15 cellular contexts compared by ENCODE assay signal in genomic region chr5:31981361-31981955, GRCh38.
A peak's percentile ranks its signal among the peaks of the same experiment; 100 is the strongest.
DNase-seq lines count a peak whose midpoint lies in the region; ATAC-seq and TF ChIP-seq lines count a peak whose summit lies in the region.
"Had no signal": no experiment of that assay in that cellular context is flagged by ENCODE, and none has a peak within 500 bp of the region (broad histone marks: within the 10 kb centered on the region; RNA-seq: fewer than 3 reads in every experiment).

No MANE protein-coding gene starts in this region.

- H3K27me3 ChIP-seq in right cardiac atrium (ENCODE audit: control insufficient read depth, insufficient read depth) (no peaks in the 10 kb centered on the region), right atrium auricular region (no peaks in the 10 kb centered on the region), foreskin keratinocyte (no peaks in the 10 kb centered on the region), neuronal stem cell (ENCODE audit: control insufficient read depth in 3 of 3, insufficient read depth in 3 of 3, low read depth in 1 of 3, low read length in 3 of 3) (no peaks in the 10 kb centered on the region), endodermal cell (ENCODE audit: control insufficient read depth, insufficient read depth, low read length, poor library complexity, severe bottlenecking) (no peaks in the 10 kb centered on the region)

- intact Hi-C loops in right cardiac atrium (cut with DNase I) = no loop called here

- H3K27me3 Mint-ChIP-seq in endodermal cell (ENCODE audit: insufficient read depth) = no peaks in the 10 kb centered on the region
- H3K27me3 Mint-ChIP-seq: CD4-positive, alpha-beta T cell had no signal

- no peak overlapping the region for H3K27ac Mint-ChIP-seq in endodermal cell
- H3K27ac Mint-ChIP-seq: B cell; CD4-positive, alpha-beta T cell had no signal

- H3K36me3 ChIP-seq in right atrium auricular region = no peaks in the 10 kb centered on the region
- H3K36me3 ChIP-seq in neuronal stem cell (replicated peaks in 1 of 2; ENCODE audit: control insufficient read depth in 2 of 2, insufficient read depth in 2 of 2, low read length in 2 of 2) = no peaks in the 10 kb centered on the region
- H3K36me3 ChIP-seq in endodermal cell (ENCODE audit: control insufficient read depth, insufficient read depth, low read length) = no peaks in the 10 kb centered on the region

- H3K23ac ChIP-seq in neuronal stem cell (ENCODE audit: low read depth, low read length, poor library complexity) = no peak overlapping the region

- H2AFZ ChIP-seq in neuronal stem cell (ENCODE audit: low read length) = peak overlapping the region; percentile 45

- no peak overlapping the region for H3K4ac ChIP-seq in neuronal stem cell (ENCODE audit: low read length)

- H3K4me3 Mint-ChIP-seq in endodermal cell = no peak overlapping the region
- H3K4me3 Mint-ChIP-seq: B cell; CD4-positive, alpha-beta T cell had no signal

- DNase-seq in right cardiac atrium (no peak), right atrium auricular region (ENCODE audit: low spot score) (no peak), SW480 (ENCODE audit: low spot score) (peak; percentile 67), foreskin keratinocyte (no peak), neuronal stem cell (ENCODE audit: low spot score) (no peak), endodermal cell (no peak), Ammon's horn (ENCODE audit: low spot score) (no peak)
- DNase-seq: ACHN; C1 segment of cervical spinal cord; CD4-positive, alpha-beta T cell; DMS79; GDM1; HCEC 1CT had no signal

- H2BK5ac ChIP-seq in neuronal stem cell (ENCODE audit: low read length) = no peak overlapping the region

- H3K9me3 ChIP-seq in right cardiac atrium (ENCODE audit: control insufficient read depth, low read length) (no peaks in the 10 kb centered on the region), right atrium auricular region (no peaks in the 10 kb centered on the region), neuronal stem cell (replicated peaks in 1 of 2; ENCODE audit: control insufficient read depth in 2 of 2, insufficient read depth in 1 of 2, low read depth in 1 of 2, low read length in 2 of 2) (peaks cover 0 to 14% of the 10 kb centered on the region in 2 donors), endodermal cell (ENCODE audit: control insufficient read depth, low read length) (no peaks in the 10 kb centered on the region)

- peaks cover 1% of the 10 kb centered on the region for H3K36me3 Mint-ChIP-seq in endodermal cell (ENCODE audit: low read depth)

- H3K4me1 Mint-ChIP-seq in endodermal cell = peaks cover 4% of the 10 kb centered on the region
- H3K4me1 Mint-ChIP-seq: B cell had no signal

- no peak overlapping the region for H3K4me3 ChIP-seq in right cardiac atrium (ENCODE audit: low read length)
- no peak overlapping the region for H3K4me3 ChIP-seq in right atrium auricular region
- H3K4me3 ChIP-seq in neuronal stem cell (ENCODE audit: low read length in 2 of 2) = no peak overlapping the region
- no peak overlapping the region for H3K4me3 ChIP-seq in endodermal cell (ENCODE audit: low read length)

- no peak overlapping the region for H2BK15ac ChIP-seq in neuronal stem cell (ENCODE audit: low read length)

- no peak overlapping the region for H3K4me2 ChIP-seq in neuronal stem cell (ENCODE audit: insufficient read depth, low read length, poor library complexity, severe bottlenecking)

- peak overlapping the region; percentile 21 for H3K27ac ChIP-seq in right cardiac atrium (ENCODE audit: low read length)
- H3K27ac ChIP-seq in right atrium auricular region = no peak overlapping the region
- H3K27ac ChIP-seq in foreskin keratinocyte = no peak overlapping the region
- no peak overlapping the region for H3K27ac ChIP-seq in neuronal stem cell (replicated peaks; ENCODE audit: low read length)
- no peak overlapping the region for H3K27ac ChIP-seq in endodermal cell (ENCODE audit: low read depth, low read length)

- H3K4me1 ChIP-seq in right cardiac atrium (ENCODE audit: control insufficient read depth, insufficient read depth, low read length) = peaks cover 10% of the 10 kb centered on the region
- H3K4me1 ChIP-seq in right atrium auricular region = peaks cover 0 to 31% of the 10 kb centered on the region in 2 donors
- no peaks in the 10 kb centered on the region for H3K4me1 ChIP-seq in foreskin keratinocyte
- peaks cover 0 to 5% of the 10 kb centered on the region in 2 donors for H3K4me1 ChIP-seq in neuronal stem cell (ENCODE audit: control insufficient read depth in 2 of 2, insufficient read depth in 1 of 2, low read depth in 1 of 2, low read length in 2 of 2)
- H3K4me1 ChIP-seq in endodermal cell (ENCODE audit: control insufficient read depth, insufficient read depth, low read length) = peaks cover 2% of the 10 kb centered on the region

- H3K79me1 ChIP-seq in neuronal stem cell (ENCODE audit: low read depth, low read length) = no peaks in the 10 kb centered on the region

- no peak overlapping the region for H4K8ac ChIP-seq in neuronal stem cell (ENCODE audit: low read depth, low read length)

- no peak overlapping the region for H2AK5ac ChIP-seq in neuronal stem cell (ENCODE audit: low read depth, low read length)

- H3K18ac ChIP-seq in neuronal stem cell (ENCODE audit: low read length) = no peak overlapping the region

- no peak overlapping the region for H2BK12ac ChIP-seq in neuronal stem cell (ENCODE audit: low read length)

- no peak overlapping the region for H3K9ac ChIP-seq in neuronal stem cell (ENCODE audit: low read depth, low read length, poor library complexity)
- H3K9ac ChIP-seq in endodermal cell (ENCODE audit: extremely low read depth, low read length, poor library complexity, severe bottlenecking) = no peak overlapping the region

- WGBS in right cardiac atrium = 67% methylated on average over 7 of the region's 7 CpGs
- no CpG with 5 or more reads among the region's 7 CpGs for WGBS in neuronal stem cell (ENCODE audit: extremely low coverage in 2 of 2, insufficient read length in 2 of 2, insufficient replicate concordance in 1 of 2), 2 donors
- WGBS in endodermal cell (ENCODE audit: insufficient coverage in 1 of 2, insufficient read length in 1 of 2), 2 experiments = 94% methylated on average over 4 to 7 of the region's 7 CpGs

- TF ChIP-seq CTCF in right atrium auricular region (IDR thresholded peaks at IDR 0.05) = no peak
- TF ChIP-seq CTCF in foreskin keratinocyte (conservative IDR thresholded peaks at IDR 0.05) = no peak
- TF ChIP-seq CTCF in endodermal cell (conservative IDR thresholded peaks at IDR 0.05) = no peak

- no peak overlapping the region for H4K91ac ChIP-seq in neuronal stem cell (ENCODE audit: low read depth, low read length, poor library complexity)

- no peak for ATAC-seq in right cardiac atrium
- peak; percentile 23 for ATAC-seq in foreskin keratinocyte
- ATAC-seq in HG02870 (IDR thresholded peaks at IDR 0.05; ENCODE audit: unreplicated experiment) = no peak

- H3K14ac ChIP-seq in neuronal stem cell (ENCODE audit: low read length) = no peak overlapping the region

- H2BK120ac ChIP-seq in neuronal stem cell (ENCODE audit: low read depth, low read length) = no peak overlapping the region

- no peaks in the 10 kb centered on the region for H3K9me3 Mint-ChIP-seq in endodermal cell
- H3K9me3 Mint-ChIP-seq: CD4-positive, alpha-beta T cell had no signal
